In the genomic region with DNA sequence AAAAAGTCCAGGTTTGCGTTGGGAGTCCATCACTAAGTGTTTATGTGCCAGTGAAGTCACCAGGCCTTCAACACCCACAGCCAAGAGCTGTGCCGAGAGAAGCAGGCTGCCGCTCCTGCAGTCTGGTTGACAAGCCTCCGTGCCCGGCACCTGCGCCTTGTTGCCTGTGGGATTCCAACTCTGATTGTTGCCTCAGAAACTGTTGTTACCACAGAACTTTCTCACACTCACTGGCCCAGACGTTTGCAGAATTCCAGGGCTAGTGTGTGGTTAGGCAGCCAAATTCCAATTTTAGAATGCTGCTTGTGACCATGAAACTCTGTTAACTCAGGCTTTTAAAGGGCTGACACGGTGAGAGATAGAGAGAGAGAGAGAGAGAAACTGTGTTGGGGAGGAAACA, we compare ENCODE assay signal across 11 cellular contexts.
A peak's percentile ranks its signal among the peaks of the same experiment; 100 is the strongest.
DNase-seq lines count a peak whose midpoint lies in the region; ATAC-seq, FAIRE-seq and TF ChIP-seq lines count a peak whose summit lies in the region.
"Had no signal": no experiment of that assay in that cellular context is flagged by ENCODE, and none has a peak within 500 bp of the region (broad histone marks: within the 10 kb centered on the region; RNA-seq: fewer than 3 reads in every experiment).

No MANE protein-coding gene starts in this region.

- H3K4me3 ChIP-seq in skeletal muscle tissue (ENCODE audit: low read length in 3 of 3) (peak overlapping the region; percentile 17 to 51 (median 31)), OCI-LY7 (ENCODE audit: low read depth, low read length, poor library complexity, severe bottlenecking) (no peak overlapping the region)

- intact Hi-C loops in OCI-LY7 (cut with micrococcal nuclease; ENCODE audit: unreplicated experiment), result no loop called here

- no peak overlapping the region for H2BK20ac ChIP-seq in H9 (ENCODE audit: low read depth, low read length, poor library complexity, severe bottlenecking)

- POLR2A ChIA-PET in OCI-LY7 (lab: Charles Lee), result no interaction called here

- H3K27ac ChIP-seq in H9 (ENCODE audit: insufficient read length, low read depth, low read length), result no peak overlapping the region
- peak overlapping the region; percentile 54 for H3K27ac ChIP-seq in skeletal muscle tissue (ENCODE audit: low read depth, low read length)
- H3K27ac ChIP-seq in OCI-LY7 (ENCODE audit: low read depth, low read length, poor library complexity, severe bottlenecking), result no peak overlapping the region

- CTCF ChIA-PET in OCI-LY7 (lab: Charles Lee; ENCODE audit: unreplicated experiment), result no interaction called here

- H3K9me3 Mint-ChIP-seq in H9 (no peaks in the 10 kb centered on the region), chondrocyte (ENCODE audit: low read depth) (no peaks in the 10 kb centered on the region)
- H3K9me3 Mint-ChIP-seq: activated B cell treated with CpG ODN at 0.5 μM for 24 hours had no signal

- H2AFZ ChIP-seq in H9 (ENCODE audit: low read length) (no peak overlapping the region), OCI-LY7 (ENCODE audit: low read length) (no peak overlapping the region)

- WGBS in H9 (ENCODE audit: extremely low coverage, insufficient read length, low lambda C conversion rate), result no CpG with 5 or more reads among the region's 8 CpGs

- no peaks in the 10 kb centered on the region for H3K36me3 Mint-ChIP-seq in H9 (ENCODE audit: insufficient read depth in 1 of 3, low read depth in 3 of 3)
- no peaks in the 10 kb centered on the region for H3K36me3 Mint-ChIP-seq in chondrocyte (ENCODE audit: low read depth)

- H3T11ph ChIP-seq in H9 (ENCODE audit: low read length), result no peak overlapping the region

- no peak for ATAC-seq in GM21367 (IDR thresholded peaks at IDR 0.05; ENCODE audit: unreplicated experiment)

- no peak overlapping the region for H4K5ac ChIP-seq in H9 (ENCODE audit: insufficient read length, low read depth, low read length)

- no peak overlapping the region for H2BK12ac ChIP-seq in H9 (ENCODE audit: insufficient read length, low read depth, low read length)

- no peak overlapping the region for H2BK5ac ChIP-seq in H9 (ENCODE audit: insufficient read length, low read length)

- H2AK5ac ChIP-seq in H9 (ENCODE audit: insufficient read length, low read length), result no peak overlapping the region

- H3K18ac ChIP-seq in H9 (ENCODE audit: insufficient read length, low read depth, low read length), result no peak overlapping the region

- H3K23ac ChIP-seq in H9 (ENCODE audit: insufficient read length, low read depth, low read length), result no peak overlapping the region

- H3K4ac ChIP-seq in H9 (ENCODE audit: low read depth, low read length), result no peak overlapping the region

- H3K9me3 ChIP-seq in H9 (ENCODE audit: control insufficient read depth, low read depth, low read length) (no peaks in the 10 kb centered on the region), skeletal muscle tissue (ENCODE audit: control insufficient read depth in 3 of 3, low read length in 3 of 3) (no peaks in the 10 kb centered on the region), OCI-LY7 (ENCODE audit: low read length) (no peaks in the 10 kb centered on the region)

- H3K4me3 Mint-ChIP-seq in H9, result no peak overlapping the region
- no peak overlapping the region for H3K4me3 Mint-ChIP-seq in chondrocyte (ENCODE audit: unreplicated experiment)
- H3K4me3 Mint-ChIP-seq: activated B cell treated with CpG ODN at 0.5 μM for 24 hours had no signal

- H3K36me3 ChIP-seq in skeletal muscle tissue (ENCODE audit: control insufficient read depth in 3 of 3, insufficient read depth in 3 of 3, low read length in 3 of 3) (peaks cover 0 to 1% (median 0%) of the 10 kb centered on the region in 3 donors), OCI-LY7 (ENCODE audit: insufficient read depth, low read length) (no peaks in the 10 kb centered on the region)

- no peak for TF ChIP-seq CTCF in H9 (conservative IDR thresholded peaks at IDR 0.05)
- no peak for TF ChIP-seq CTCF in chondrocyte (IDR thresholded peaks at IDR 0.05)
- no peak for TF ChIP-seq CTCF in OCI-LY7 (conservative IDR thresholded peaks at IDR 0.05; ENCODE audit: low read length)

- DNase-seq in H9, result no peak
- DNase-seq in chondrocyte (ENCODE audit: low spot score), result no peak
- DNase-seq in kidney tubule cell (ENCODE audit: low spot score), result peak; percentile 81
- DNase-seq in H54 (ENCODE audit: insufficient read length, low spot score), result no peak
- no peak for DNase-seq in OCI-LY7 (ENCODE audit: low spot score)
- no peak for DNase-seq in NCI-H526 (lab: John Stamatoyannopoulos, UW)
- DNase-seq: activated B cell treated with CpG ODN at 0.5 μM for 24 hours, NCI-H82 had no signal

- no peak overlapping the region for H4K8ac ChIP-seq in H9 (replicated peaks; ENCODE audit: insufficient read length, low read depth, low read length)

- peaks cover 9 to 12% of the 10 kb centered on the region in 2 experiments; a peak in 3 of 4 replicates for H3K4me1 Mint-ChIP-seq in H9
- peaks cover 7% of the 10 kb centered on the region for H3K4me1 Mint-ChIP-seq in chondrocyte (ENCODE audit: low read depth)
- H3K4me1 Mint-ChIP-seq: activated B cell treated with CpG ODN at 0.5 μM for 24 hours had no signal

- no TSS peak for BruUV-seq in OCI-LY7 (replicated peaks; lab: Mats Ljungman, UMichigan)

- no peak overlapping the region; the same call in 1 of the 2 replicates for H3K14ac ChIP-seq in H9 (ENCODE audit: insufficient read depth, low read length)

- H3K27me3 ChIP-seq in H9 (ENCODE audit: insufficient read depth, low read length), result no peaks in the 10 kb centered on the region
- H3K27me3 ChIP-seq in skeletal muscle tissue (ENCODE audit: control insufficient read depth in 3 of 3, insufficient read depth in 3 of 3, low read length in 3 of 3), result no peaks in the 10 kb centered on the region

- no peak for FAIRE-seq in H54 (lab: Jason Lieb, UNC)
- FAIRE-seq: bronchial epithelial cell had no signal

- H3K27me3 Mint-ChIP-seq in H9 (ENCODE audit: low read depth), result no peaks in the 10 kb centered on the region; the same call in 1 of the 2 replicates
- peaks cover 5% of the 10 kb centered on the region for H3K27me3 Mint-ChIP-seq in chondrocyte (ENCODE audit: low read depth)

- H3K56ac ChIP-seq in H9 (ENCODE audit: insufficient read length, low read depth, low read length), result no peak overlapping the region

- H4K20me1 ChIP-seq in H9 (ENCODE audit: control insufficient read depth, insufficient read depth, insufficient read length) (no peaks in the 10 kb centered on the region), OCI-LY7 (ENCODE audit: insufficient read depth, low read length) (no peaks in the 10 kb centered on the region)

- H3K79me1 ChIP-seq in H9 (ENCODE audit: insufficient read depth, low read depth, low read length, poor library complexity, severe bottlenecking), result no peaks in the 10 kb centered on the region

- TF ChIP-seq POLR2A in H54 (IDR thresholded peaks at IDR 0.05; ENCODE audit: low read depth, low read length), result no peak

- H3K4me1 ChIP-seq in H9 (ENCODE audit: insufficient read depth, low read length) (no peaks in the 10 kb centered on the region), skeletal muscle tissue (ENCODE audit: control insufficient read depth in 3 of 3, insufficient read depth in 3 of 3, low read length in 3 of 3) (peaks cover 26 to 37% (median 32%) of the 10 kb centered on the region in 3 donors), OCI-LY7 (ENCODE audit: insufficient read depth, low read length, poor library complexity, severe bottlenecking) (no peaks in the 10 kb centered on the region)

- no peak overlapping the region for H2BK15ac ChIP-seq in H9 (ENCODE audit: low read depth, low read length)

- H3K27ac Mint-ChIP-seq in H9 (peak overlapping the region; percentile 7 to 37 (median 30); a peak in 3 of 7 replicates), chondrocyte (ENCODE audit: unreplicated experiment) (peak overlapping the region; percentile 77)
- H3K27ac Mint-ChIP-seq: activated B cell treated with CpG ODN at 0.5 μM for 24 hours had no signal

- no peaks in the 10 kb centered on the region for H3K9me2 ChIP-seq in OCI-LY7 (ENCODE audit: insufficient read depth, low read length)

- no peak overlapping the region for H2BK120ac ChIP-seq in H9 (ENCODE audit: low read depth, low read length, poor library complexity, severe bottlenecking)

- H3K9ac ChIP-seq in H9 (ENCODE audit: extremely low read depth, insufficient read length, low read length) (no peak overlapping the region), skeletal muscle tissue (ENCODE audit: low read depth in 1 of 3, low read length in 3 of 3) (peak overlapping the region in 2 of 3 donors; percentile 15 to 66)

- H3K23me2 ChIP-seq in H9 (ENCODE audit: insufficient read length, low read depth, low read length, poor library complexity, severe bottlenecking), result no peaks in the 10 kb centered on the region

- H3K79me2 ChIP-seq in H9 (ENCODE audit: insufficient read depth, low read length) (no peaks in the 10 kb centered on the region), OCI-LY7 (ENCODE audit: insufficient read depth, low read depth, low read length) (no peaks in the 10 kb centered on the region)

- H3K4me2 ChIP-seq in H9 (ENCODE audit: insufficient read depth, insufficient read length, low read length) (no peak overlapping the region), OCI-LY7 (ENCODE audit: low read length) (no peak overlapping the region)

- no peak overlapping the region for H4K91ac ChIP-seq in H9 (ENCODE audit: insufficient read length, low read depth, low read length)
